Comparison of ENCODE assay signal across 21 cellular contexts in genomic region chr9:20853866-20854265, GRCh38.
"Had no signal": no experiment of that assay in that cellular context is flagged by ENCODE, and none has a peak within 500 bp of the region (broad histone marks: within the 10 kb centered on the region; RNA-seq: fewer than 3 reads in every experiment).

No MANE protein-coding gene starts in this region.

- H3K27ac ChIP-seq: breast epithelium, esophagus muscularis mucosa, lower lobe of right lung, parathyroid adenoma, skin epidermis, transverse colon, vagina had no signal

- H3K4me1 ChIP-seq: breast epithelium, lower lobe of right lung, parathyroid adenoma, transverse colon, vagina had no signal

- H3K4me3 Mint-ChIP-seq: activated naive CD8-positive, alpha-beta T cell treated with anti-CD3 and anti-CD28 coated beads, Interleukin-2, amount 10 ng/mL, durations not matched to agents 7 days and 5 days; activated T-helper 1 cell treated with anti-CD3 and anti-CD28 coated beads, Interleukin-12 subunit alpha, Interleukin-12 subunit beta, Interleukin-2, Interleukin-4 antibody, amounts not matched to agents 30 ng/mL and 10 ng/mL and 1 ng/mL, durations not matched to agents 14 hours and 24 hours and 36 hours; immature natural killer cell; neural crest cell had no signal

- H3K9me3 ChIP-seq: esophagus muscularis mucosa, vagina had no signal

- DNase-seq: activated CD4-positive, alpha-beta T cell treated with anti-CD3 and anti-CD28 coated beads, Interleukin-2, amount 50 U/mL, for 1 hour; activated CD8-positive, alpha-beta memory T cell treated with anti-CD3 and anti-CD28 coated beads for 24 hours; activated naive CD8-positive, alpha-beta T cell treated with anti-CD3 and anti-CD28 coated beads, Interleukin-2, amount 10 ng/mL, durations not matched to agents 7 days and 5 days; immature natural killer cell; lower lobe of right lung; retina; stimulated activated CD4-positive, alpha-beta T cell treated with anti-CD3 and anti-CD28 coated beads, Interleukin-4, amount 100 ng/mL, for 4 hours; stimulated activated CD8-positive, alpha-beta memory T cell treated with anti-CD3 and anti-CD28 coated beads, Interleukin-4, amount 100 ng/mL, for 48 hours; stimulated activated naive CD4-positive, alpha-beta T cell treated with Interleukin-2 at 50 U/mL for 16 hours; substantia nigra; T-helper 1 cell; T1000; transverse colon had no signal

- H3K27me3 ChIP-seq: breast epithelium, esophagus muscularis mucosa, transverse colon, vagina had no signal

- H3K36me3 ChIP-seq: breast epithelium, esophagus muscularis mucosa, lower lobe of right lung, transverse colon, vagina had no signal

- ATAC-seq: activated CD4-positive, CD25-positive, alpha-beta regulatory T cell treated with anti-CD3 and anti-CD28 coated beads, Interleukin-2, amount 50 U/mL, for 24 hours; lower lobe of right lung had no signal

- H2AFZ ChIP-seq: parathyroid adenoma had no signal

- H3K4me1 Mint-ChIP-seq: activated naive CD8-positive, alpha-beta T cell treated with anti-CD3 and anti-CD28 coated beads, Interleukin-2, amount 10 ng/mL, durations not matched to agents 7 days and 5 days; immature natural killer cell had no signal

- H3K9ac ChIP-seq: parathyroid adenoma had no signal

- H3K79me2 ChIP-seq: parathyroid adenoma had no signal

- H3K27ac Mint-ChIP-seq: activated naive CD8-positive, alpha-beta T cell treated with anti-CD3 and anti-CD28 coated beads, Interleukin-2, amount 10 ng/mL, durations not matched to agents 7 days and 5 days; activated T-helper 1 cell treated with anti-CD3 and anti-CD28 coated beads, Interleukin-12 subunit alpha, Interleukin-12 subunit beta, Interleukin-2, Interleukin-4 antibody, amounts not matched to agents 30 ng/mL and 10 ng/mL and 1 ng/mL, durations not matched to agents 14 hours and 24 hours and 36 hours; immature natural killer cell had no signal

- H3K4me3 ChIP-seq: breast epithelium, esophagus muscularis mucosa, lower lobe of right lung, skin epidermis, transverse colon, vagina had no signal

- H3K27me3 Mint-ChIP-seq: activated naive CD8-positive, alpha-beta T cell treated with anti-CD3 and anti-CD28 coated beads, Interleukin-2, amount 10 ng/mL, durations not matched to agents 7 days and 5 days had no signal
